ENCODE assay signal across 11 cellular contexts in the genomic region with DNA sequence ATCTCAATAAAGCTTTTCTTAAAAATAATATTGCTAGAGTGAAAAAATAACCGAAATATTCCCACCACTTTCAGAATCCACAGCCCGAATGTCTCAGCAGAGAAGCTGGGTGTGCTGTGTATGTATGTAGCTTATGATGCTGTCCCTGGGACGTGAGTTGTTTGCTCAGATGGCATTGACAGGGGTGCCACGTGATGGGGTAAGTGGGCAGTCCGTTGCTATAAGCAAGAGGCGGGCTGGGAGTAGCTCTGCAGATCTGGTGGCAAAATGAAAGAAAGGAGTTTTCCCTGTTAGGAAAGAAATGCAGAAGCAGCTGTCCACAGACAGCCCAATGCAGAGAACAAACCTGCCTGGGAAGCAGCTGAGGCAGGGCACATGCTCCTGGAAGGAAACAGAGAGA. TPM values are rescaled to one million over a fixed set of nuclear protein-coding genes. Genes with fewer than 3 reads are reported as not detected.
DNase-seq lines count a peak whose midpoint lies in the region; ATAC-seq and TF ChIP-seq lines count a peak whose summit lies in the region.
"Had no signal": no experiment of that assay in that cellular context is flagged by ENCODE, and none has a peak within 500 bp of the region (broad histone marks: within the 10 kb centered on the region; RNA-seq: fewer than 3 reads in every experiment).

No MANE protein-coding gene starts in this region.

- H3K4me1 Mint-ChIP-seq in endodermal cell (peaks cover 2% of the 10 kb centered on the region), glutamatergic neuron (ENCODE audit: low read depth, unreplicated experiment) (peaks cover 8% of the 10 kb centered on the region)

- no peak overlapping the region for H3K27ac ChIP-seq in lower lobe of right lung
- no peak overlapping the region for H3K27ac ChIP-seq in endodermal cell (ENCODE audit: low read depth, low read length)
- H3K27ac ChIP-seq in spleen, result no peak overlapping the region

- TF ChIP-seq CTCF in BE2C (IDR thresholded peaks at IDR 0.05; ENCODE audit: low read depth, low read length) (no peak), lower lobe of right lung (IDR thresholded peaks at IDR 0.05) (no peak), endodermal cell (conservative IDR thresholded peaks at IDR 0.05) (no peak), glutamatergic neuron (IDR thresholded peaks at IDR 0.05; ENCODE audit: partially characterized antibody, unreplicated experiment) (no peak), spleen (IDR thresholded peaks at IDR 0.05 in 8 of 11, conservative IDR thresholded peaks at IDR 0.05 in 3 of 11) (no peak)

- H3K27me3 ChIP-seq in BE2C, result no peaks in the 10 kb centered on the region
- no peaks in the 10 kb centered on the region for H3K27me3 ChIP-seq in lower lobe of right lung (ENCODE audit: low read depth)
- H3K27me3 ChIP-seq in endodermal cell (ENCODE audit: control insufficient read depth, insufficient read depth, low read length, poor library complexity, severe bottlenecking), result no peaks in the 10 kb centered on the region
- H3K27me3 ChIP-seq in spleen (replicated peaks in 1 of 7), result no peaks in the 10 kb centered on the region
- H3K27me3 ChIP-seq: heart left ventricle had no signal

- H3K4me1 ChIP-seq in BE2C, result peaks cover 3% of the 10 kb centered on the region; the same call in 1 of the 2 replicates
- H3K4me1 ChIP-seq in lower lobe of right lung, result peaks cover 17% of the 10 kb centered on the region
- peaks cover 2% of the 10 kb centered on the region for H3K4me1 ChIP-seq in endodermal cell (ENCODE audit: control insufficient read depth, insufficient read depth, low read length)
- H3K4me1 ChIP-seq in spleen, result peaks cover 9 to 31% (median 19%) of the 10 kb centered on the region in 6 donors

- H3K9ac ChIP-seq in endodermal cell (ENCODE audit: extremely low read depth, low read length, poor library complexity, severe bottlenecking), result no peak overlapping the region

- H3K4me3 Mint-ChIP-seq in endodermal cell (no peak overlapping the region), glutamatergic neuron (ENCODE audit: unreplicated experiment) (no peak overlapping the region)
- H3K4me3 Mint-ChIP-seq: stimulated activated naive CD8-positive, alpha-beta T cell treated with anti-CD3 and anti-CD28 coated beads, Interleukin-15, Interleukin-2, amounts not matched to agents 100 ng/mL and 50 ng/mL, for 24 hours had no signal

- H3K36me3 Mint-ChIP-seq in endodermal cell (ENCODE audit: low read depth) (no peaks in the 10 kb centered on the region), glutamatergic neuron (ENCODE audit: unreplicated experiment) (no peaks in the 10 kb centered on the region)

- intact Hi-C loops in lower lobe of right lung (cut with DNase I), result no loop called here
- intact Hi-C loops in spleen (cut with DNase I; ENCODE audit: low total_unique reads), result no loop called here

- H3K27ac Mint-ChIP-seq in endodermal cell, result no peak overlapping the region
- H3K27ac Mint-ChIP-seq in glutamatergic neuron (ENCODE audit: unreplicated experiment), result no peak overlapping the region
- H3K27ac Mint-ChIP-seq: stimulated activated naive CD8-positive, alpha-beta T cell treated with anti-CD3 and anti-CD28 coated beads, Interleukin-15, Interleukin-2, amounts not matched to agents 100 ng/mL and 50 ng/mL, for 24 hours had no signal

- WGBS in endodermal cell (ENCODE audit: insufficient coverage in 1 of 2, insufficient read length in 1 of 2), 2 experiments, result 76% methylated on average over 3 to 6 of the region's 6 CpGs
- 38 to 58% (median 50%) methylated on average over 6 of the region's 6 CpGs for WGBS in spleen, 5 donors

- no peak for TF ChIP-seq POLR2A in spleen (IDR thresholded peaks at IDR 0.05)

- H3K36me3 ChIP-seq in BE2C (no peaks in the 10 kb centered on the region), lower lobe of right lung (no peaks in the 10 kb centered on the region), endodermal cell (ENCODE audit: control insufficient read depth, insufficient read depth, low read length) (no peaks in the 10 kb centered on the region), spleen (no peaks in the 10 kb centered on the region)
- H3K36me3 ChIP-seq: heart left ventricle had no signal

- ATAC-seq in lower lobe of right lung, result no peak
- ATAC-seq: heart left ventricle had no signal

- H3K9me3 ChIP-seq in BE2C (no peaks in the 10 kb centered on the region), lower lobe of right lung (no peaks in the 10 kb centered on the region), endodermal cell (ENCODE audit: control insufficient read depth, low read length) (no peaks in the 10 kb centered on the region), spleen (no peaks in the 10 kb centered on the region)
- H3K9me3 ChIP-seq: heart left ventricle had no signal

- H3K27me3 Mint-ChIP-seq in endodermal cell (ENCODE audit: insufficient read depth) (peaks cover 2% of the 10 kb centered on the region), glutamatergic neuron (ENCODE audit: unreplicated experiment) (peaks cover 8% of the 10 kb centered on the region)
- H3K27me3 Mint-ChIP-seq: stimulated activated naive CD8-positive, alpha-beta T cell treated with anti-CD3 and anti-CD28 coated beads, Interleukin-15, Interleukin-2, amounts not matched to agents 100 ng/mL and 50 ng/mL, for 24 hours had no signal

- DNase-seq in BE2C, result peak; percentile 50
- DNase-seq in NCI-H187 treated with DMSO at 0.1 percent for 48 hours (lab: John Stamatoyannopoulos, UW), result peak; percentile 89
- DNase-seq in anterior cingulate cortex (lab: John Stamatoyannopoulos, UW), result peak in 52 of 58 donors; percentile 8 to 79 (median 46)
- peak; percentile 54 for DNase-seq in lower lobe of right lung
- DNase-seq in activated CD4-positive, alpha-beta T cell treated with anti-CD3 and anti-CD28 coated beads, Interleukin-2, amount 50 U/mL, for 48 hours, result no peak
- no peak for DNase-seq in endodermal cell
- no peak for DNase-seq in glutamatergic neuron
- no peak for DNase-seq in spleen
- DNase-seq: activated naive CD4-positive, alpha-beta T cell had no signal

- H3K9me3 Mint-ChIP-seq in endodermal cell (no peaks in the 10 kb centered on the region), glutamatergic neuron (ENCODE audit: unreplicated experiment) (peaks cover 8% of the 10 kb centered on the region)
- H3K9me3 Mint-ChIP-seq: stimulated activated naive CD8-positive, alpha-beta T cell treated with anti-CD3 and anti-CD28 coated beads, Interleukin-15, Interleukin-2, amounts not matched to agents 100 ng/mL and 50 ng/mL, for 24 hours had no signal

- H3K4me3 ChIP-seq in BE2C (ENCODE audit: low read depth, low read length) (no peak overlapping the region), lower lobe of right lung (no peak overlapping the region), endodermal cell (ENCODE audit: low read length) (no peak overlapping the region), spleen (peak overlapping the region in 2 of 8 donors; percentile 18 to 22)

RNA-seq across cellular contexts. Expression of gene FAM20B, which starts 3.8 kb away (rescaled TPM):
- polyA plus RNA-seq in BE2C (2012; ENCODE audit: insufficient read depth, insufficient read length, low read depth), result 10.0 TPM
- 38.2 TPM for total RNA-seq in lower lobe of right lung
- 10 to 100 TPM; 47.7 to 52.4 TPM for total RNA-seq in endodermal cell
- polyA plus RNA-seq in endodermal cell (2013, experiment 1 of 2), result 30.8 TPM
- polyA plus RNA-seq in endodermal cell (2013, experiment 2 of 2), result 29.6 TPM
- 39.3 TPM for total RNA-seq in glutamatergic neuron (ENCODE audit: unreplicated experiment)
- total RNA-seq in spleen, result 10 to 100 TPM; 23.6 to 38.0 (median 33.7) TPM
- polyA plus RNA-seq in spleen, result 1 to 10 TPM; 5.8 to 9.3 (median 6.8) TPM

RNA-seq across cellular contexts. Expression of gene TOR3A, which starts 60.0 kb away (rescaled TPM):
- polyA plus RNA-seq in BE2C (2012; ENCODE audit: insufficient read depth, insufficient read length, low read depth), result 41.9 TPM
- total RNA-seq in lower lobe of right lung, result 24.3 TPM
- total RNA-seq in endodermal cell, result 10 to 100 TPM; 23.4 to 24.7 TPM
- 13.7 TPM for polyA plus RNA-seq in endodermal cell (2013, experiment 1 of 2)
- polyA plus RNA-seq in endodermal cell (2013, experiment 2 of 2), result 11.6 TPM
- 8.2 TPM for total RNA-seq in glutamatergic neuron (ENCODE audit: unreplicated experiment)
- total RNA-seq in spleen, result 10 to 100 TPM; 38.5 to 51.7 (median 42.1) TPM
- polyA plus RNA-seq in spleen, result 10 to 100 TPM; 27.9 to 42.2 (median 41.0) TPM

Comparison
In these comparisons a context has a peak if more than half of its experiments do, and no peak if none do; other contexts are left out.
1. DNase-seq: peak in BE2C (single experiment), NCI-H187 treated with DMSO at 0.1 percent for 48 hours (single experiment), anterior cingulate cortex (52 of 58) and lower lobe of right lung (single experiment); none in activated CD4-positive, alpha-beta T cell treated with anti-CD3 and anti-CD28 coated beads, Interleukin-2, amount 50 U/mL, for 48 hours (0 of 2), endodermal cell (single experiment), glutamatergic neuron (single experiment) and spleen (single experiment).